In the genomic region with DNA sequence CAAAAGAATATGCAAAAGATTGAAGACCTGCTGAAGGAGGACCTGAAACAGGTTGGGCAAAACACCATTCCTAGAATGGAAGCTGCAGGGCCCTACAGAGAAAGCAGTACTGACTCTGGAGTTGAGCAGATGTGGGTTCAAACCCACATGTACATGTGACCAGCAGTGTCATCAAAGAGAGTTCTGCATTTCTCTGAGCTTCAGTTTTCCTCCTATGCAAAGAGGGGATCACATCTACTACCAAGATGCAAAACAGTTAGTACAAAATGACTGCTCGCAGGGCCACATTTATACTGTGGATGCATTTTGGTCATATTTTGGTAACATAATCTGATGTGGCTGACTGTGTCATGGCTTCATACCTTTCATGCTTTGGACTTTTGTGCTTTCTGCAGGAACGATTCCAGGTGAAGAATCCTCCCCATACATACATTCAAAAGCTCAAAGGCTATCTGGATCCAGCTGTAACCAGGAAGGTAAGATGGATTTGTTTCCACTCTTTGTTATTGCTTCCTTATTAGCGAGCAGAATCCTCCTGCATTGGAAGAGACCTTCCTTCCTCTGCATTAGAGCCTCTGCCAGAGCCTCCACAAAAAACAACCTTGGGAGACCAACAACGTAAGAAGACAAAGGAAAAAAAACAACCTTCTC, we compare ENCODE assay signal across 13 cellular contexts.
DNase-seq lines count a peak whose midpoint lies in the region; ATAC-seq and TF ChIP-seq lines count a peak whose summit lies in the region.
"Had no signal": no experiment of that assay in that cellular context is flagged by ENCODE, and none has a peak within 500 bp of the region (broad histone marks: within the 10 kb centered on the region; RNA-seq: fewer than 3 reads in every experiment).

No MANE protein-coding gene starts in this region.

- H3K27ac ChIP-seq in HCT116 (ENCODE audit: low read depth, low read length), result no peak overlapping the region; the same call in 1 of the 2 replicates
- H3K27ac ChIP-seq in skeletal muscle tissue (ENCODE audit: low read depth, low read length), result peak overlapping the region; percentile 57
- H3K27ac ChIP-seq in H9 (ENCODE audit: insufficient read length, low read depth, low read length), result no peak overlapping the region

- no peak overlapping the region for H2BK15ac ChIP-seq in H9 (ENCODE audit: low read depth, low read length)

- no peak overlapping the region for H3K4me3 ChIP-seq in HCT116 (replicated peaks in 1 of 2; ENCODE audit: low read depth in 1 of 2, low read length in 2 of 2)
- no peak overlapping the region for H3K4me3 ChIP-seq in skeletal muscle tissue (ENCODE audit: low read length in 3 of 3)

- no peak overlapping the region for H3K23ac ChIP-seq in H9 (ENCODE audit: insufficient read length, low read depth, low read length)

- no CpG with 5 or more reads among the region's 4 CpGs for WGBS in H9 (ENCODE audit: extremely low coverage, insufficient read length, low lambda C conversion rate)

- no peaks in the 10 kb centered on the region for H3K36me3 ChIP-seq in HCT116 (ENCODE audit: control insufficient read depth in 1 of 2, insufficient read depth in 2 of 2, low read length in 2 of 2)
- peaks cover 0 to 2% (median 0%) of the 10 kb centered on the region in 3 donors for H3K36me3 ChIP-seq in skeletal muscle tissue (ENCODE audit: control insufficient read depth in 3 of 3, insufficient read depth in 3 of 3, low read length in 3 of 3)

- H3K79me2 ChIP-seq in HCT116 (ENCODE audit: insufficient read depth, low read length) (no peaks in the 10 kb centered on the region), H9 (ENCODE audit: insufficient read depth, low read length) (no peaks in the 10 kb centered on the region; the same call in 1 of the 2 replicates)

- H3K79me1 ChIP-seq in H9 (ENCODE audit: insufficient read depth, low read depth, low read length, poor library complexity, severe bottlenecking), result no peaks in the 10 kb centered on the region

- RAD21 ChIA-PET in HCT116 (lab: Charles Lee; ENCODE audit: low non-redundant PET in 1 of 2, low total read pairs in 2 of 2, uncharacterized antibody in 2 of 2, unreplicated experiment in 2 of 2), result no interaction called here

- H3T11ph ChIP-seq in H9 (ENCODE audit: low read length), result no peak overlapping the region

- H3K4me1 ChIP-seq in HCT116 (ENCODE audit: control insufficient read depth in 1 of 2, insufficient read depth in 2 of 2, low read length in 2 of 2) (peaks cover 3 to 20% of the 10 kb centered on the region in 2 experiments; a peak in 3 of 4 replicates), skeletal muscle tissue (ENCODE audit: control insufficient read depth in 3 of 3, insufficient read depth in 3 of 3, low read length in 3 of 3) (peaks cover 17 to 32% (median 27%) of the 10 kb centered on the region in 3 donors), H9 (ENCODE audit: insufficient read depth, low read length) (no peaks in the 10 kb centered on the region; the same call in 1 of the 2 replicates)

- no peak overlapping the region for H4K8ac ChIP-seq in H9 (replicated peaks; ENCODE audit: insufficient read length, low read depth, low read length)

- H3K56ac ChIP-seq in H9 (ENCODE audit: insufficient read length, low read depth, low read length), result no peak overlapping the region

- TF ChIP-seq CTCF in HCT116 (IDR thresholded peaks at IDR 0.05 in 2 of 3, conservative IDR thresholded peaks at IDR 0.05 in 1 of 3; ENCODE audit: borderline replicate concordance in 1 of 3, insufficient read depth in 1 of 3, low read depth in 2 of 3, low read length in 2 of 3) (no peak), H9 (conservative IDR thresholded peaks at IDR 0.05) (no peak)

- no peak overlapping the region for H2BK120ac ChIP-seq in H9 (ENCODE audit: low read depth, low read length, poor library complexity, severe bottlenecking)

- peaks cover 14 to 23% of the 10 kb centered on the region in 2 experiments for H3K4me1 Mint-ChIP-seq in H9
- H3K4me1 Mint-ChIP-seq: natural killer cell had no signal

- no peak overlapping the region for H4K5ac ChIP-seq in H9 (ENCODE audit: insufficient read length, low read depth, low read length)

- H4K91ac ChIP-seq in H9 (ENCODE audit: insufficient read length, low read depth, low read length), result no peak overlapping the region

- no peaks in the 10 kb centered on the region for H3K23me2 ChIP-seq in H9 (ENCODE audit: insufficient read length, low read depth, low read length, poor library complexity, severe bottlenecking)

- H4K20me1 ChIP-seq in HCT116 (ENCODE audit: insufficient read depth), result no peaks in the 10 kb centered on the region
- no peaks in the 10 kb centered on the region for H4K20me1 ChIP-seq in H9 (ENCODE audit: control insufficient read depth, insufficient read depth, insufficient read length)

- no peak for ATAC-seq in HCT116
- ATAC-seq in SK-N-SH treated with all-trans-retinoic acid at 6 μM for 48 hours, result peak; percentile 34
- ATAC-seq in left colon, result peak; percentile 79
- no peak for ATAC-seq in GM21390 (IDR thresholded peaks at IDR 0.05; ENCODE audit: unreplicated experiment)
- ATAC-seq in HG02884 (IDR thresholded peaks at IDR 0.05; ENCODE audit: unreplicated experiment), result no peak
- ATAC-seq: natural killer cell had no signal

- no peaks in the 10 kb centered on the region for H3K27me3 Mint-ChIP-seq in H9 (ENCODE audit: low read depth)

- no peak overlapping the region for H3K18ac ChIP-seq in H9 (ENCODE audit: insufficient read length, low read depth, low read length)

- H3K9me2 ChIP-seq in HCT116 (ENCODE audit: insufficient read depth), result no peaks in the 10 kb centered on the region

- intact Hi-C loops in HCT116 (cut with micrococcal nuclease) (no loop called here), left colon (cut with DNase I, micrococcal nuclease) (no loop called here)

- DNase-seq in HCT116 (ENCODE audit: low read depth, low spot score) (no peak), left colon (no peak), pons (ENCODE audit: low spot score) (no peak), H9 (no peak)
- DNase-seq: activated CD4-positive, alpha-beta T cell treated with anti-CD3 and anti-CD28 coated beads, Interleukin-2, amount 50 U/mL, for 48 hours; activated naive CD4-positive, alpha-beta T cell treated with anti-CD3 and anti-CD28 coated beads for 36 hours; natural killer cell; NCI-H1048; stimulated activated CD4-positive, alpha-beta T cell treated with anti-CD3 and anti-CD28 coated beads, Interleukin-4, amount 100 ng/mL, for 4 hours had no signal

- H3K27me3 ChIP-seq in HCT116 (ENCODE audit: insufficient read depth, low read length) (no peaks in the 10 kb centered on the region), skeletal muscle tissue (ENCODE audit: control insufficient read depth in 3 of 3, insufficient read depth in 3 of 3, low read length in 3 of 3) (no peaks in the 10 kb centered on the region), H9 (ENCODE audit: insufficient read depth, low read length) (no peaks in the 10 kb centered on the region)

- no peak overlapping the region; a peak in 3 of 7 replicates for H3K27ac Mint-ChIP-seq in H9
- H3K27ac Mint-ChIP-seq: activated naive CD4-positive, alpha-beta T cell treated with anti-CD3 and anti-CD28 coated beads for 36 hours; natural killer cell had no signal

- H3K9me3 ChIP-seq in HCT116 (ENCODE audit: control insufficient read depth in 1 of 2, insufficient read depth in 1 of 2, low read depth in 1 of 2, low read length in 2 of 2) (no peaks in the 10 kb centered on the region), skeletal muscle tissue (ENCODE audit: control insufficient read depth in 3 of 3, low read length in 3 of 3) (no peaks in the 10 kb centered on the region), H9 (ENCODE audit: control insufficient read depth, low read depth, low read length) (no peaks in the 10 kb centered on the region)

- no peak overlapping the region for H3K4me3 Mint-ChIP-seq in H9
- H3K4me3 Mint-ChIP-seq: activated naive CD4-positive, alpha-beta T cell treated with anti-CD3 and anti-CD28 coated beads for 36 hours; natural killer cell had no signal

- H3K9ac ChIP-seq in HCT116 (ENCODE audit: low read length), result no peak overlapping the region
- H3K9ac ChIP-seq in skeletal muscle tissue (ENCODE audit: low read depth in 1 of 3, low read length in 3 of 3), result no peak overlapping the region
- H3K9ac ChIP-seq in H9 (ENCODE audit: extremely low read depth, insufficient read length, low read length), result no peak overlapping the region

- no peaks in the 10 kb centered on the region for H3K9me3 Mint-ChIP-seq in H9
- H3K9me3 Mint-ChIP-seq: activated naive CD4-positive, alpha-beta T cell treated with anti-CD3 and anti-CD28 coated beads for 36 hours; natural killer cell had no signal

- no peak overlapping the region for H2AK5ac ChIP-seq in H9 (ENCODE audit: insufficient read length, low read length)

- POLR2A ChIA-PET in HCT116 (lab: Charles Lee), result no interaction called here

- peak overlapping the region; percentile 31 for H3K4me2 ChIP-seq in HCT116 (ENCODE audit: low read length)
- no peak overlapping the region for H3K4me2 ChIP-seq in H9 (ENCODE audit: insufficient read depth, insufficient read length, low read length)

- H2AFZ ChIP-seq in HCT116 (ENCODE audit: low read depth, low read length, poor library complexity, severe bottlenecking) (no peak overlapping the region), H9 (ENCODE audit: low read length) (no peak overlapping the region)

- no peak overlapping the region for H3K4ac ChIP-seq in H9 (ENCODE audit: low read depth, low read length)

- no peak overlapping the region for H3K14ac ChIP-seq in H9 (ENCODE audit: insufficient read depth, low read length)

- TF ChIP-seq POLR2A in HCT116 (IDR thresholded peaks at IDR 0.05; ENCODE audit: borderline replicate concordance, extremely low read depth, insufficient read depth, insufficient read length), result no peak

- peaks cover 4 to 5% (median 4%) of the 10 kb centered on the region in 3 experiments; a peak in 4 of 7 replicates for H3K36me3 Mint-ChIP-seq in H9 (ENCODE audit: insufficient read depth in 1 of 3, low read depth in 3 of 3)
- H3K36me3 Mint-ChIP-seq: natural killer cell had no signal

- H2BK12ac ChIP-seq in H9 (ENCODE audit: insufficient read length, low read depth, low read length), result no peak overlapping the region

- CTCF ChIA-PET in HCT116 (lab: Charles Lee), result no interaction called here

- no TSS peak for BruUV-seq in HCT116 (replicated peaks; lab: Mats Ljungman, UMichigan)

- no peak overlapping the region for H2BK20ac ChIP-seq in H9 (ENCODE audit: low read depth, low read length, poor library complexity, severe bottlenecking)

- TF ChIP-seq RAD21 in HCT116 (IDR thresholded peaks at IDR 0.05; ENCODE audit: low read depth), result no peak

- H2BK5ac ChIP-seq in H9 (ENCODE audit: insufficient read length, low read length), result no peak overlapping the region

TF ChIP-seq in HCT116, 20 proteins besides CTCF, POLR2A, EP300 and RAD21 (continues in another document):
- TF ChIP-seq ELF1 (IDR thresholded peaks at IDR 0.05; ENCODE audit: borderline replicate concordance, low read depth) (no peak), SP1 (IDR thresholded peaks at IDR 0.05; ENCODE audit: low read depth) (no peak)

TF ChIP-seq in SK-N-SH treated with all-trans-retinoic acid at 6 μM for 48 hours, 23 proteins besides CTCF, POLR2A, EP300 and RAD21 (continues in another document):
- no peak for TF ChIP-seq ZFP3 (CRISPR knock-in tag; IDR thresholded peaks at IDR 0.05)

Comparison
In these comparisons a context has a peak if more than half of its experiments do, and no peak if none do; other contexts are left out.
1. ATAC-seq: peak in SK-N-SH treated with all-trans-retinoic acid at 6 μM for 48 hours (single experiment) and left colon (single experiment); none in HCT116 (single experiment), GM21390 (single experiment) and HG02884 (single experiment).